Comparison of ENCODE assay signal across 18 cellular contexts in genomic region chr21:43750339-43751033, GRCh38. TPM values are rescaled to one million over a fixed set of nuclear protein-coding genes. Genes with fewer than 3 reads are reported as not detected.
DNase-seq lines count a peak whose midpoint lies in the region; ATAC-seq and TF ChIP-seq lines count a peak whose summit lies in the region.
"Had no signal": no experiment of that assay in that cellular context is flagged by ENCODE, and none has a peak within 500 bp of the region (broad histone marks: within the 10 kb centered on the region; RNA-seq: fewer than 3 reads in every experiment).

No MANE protein-coding gene starts in this region.

- no peak overlapping the region for H3K4ac ChIP-seq in IMR-90 (ENCODE audit: low read depth, low read length)
- no peak overlapping the region for H3K4ac ChIP-seq in neuronal stem cell (ENCODE audit: low read length)

- H2BK20ac ChIP-seq in IMR-90 (ENCODE audit: low read depth, low read length), result no peak overlapping the region

- H2AFZ ChIP-seq in IMR-90 (replicated peaks; ENCODE audit: low read length, poor library complexity) (no peak overlapping the region), neuronal stem cell (ENCODE audit: low read length) (no peak overlapping the region)

- H3K4me3 ChIP-seq in IMR-90 (ENCODE audit: insufficient read depth, low read depth, low read length), result no peak overlapping the region
- H3K4me3 ChIP-seq in neuronal stem cell (ENCODE audit: low read length in 2 of 2), result peak overlapping the region in 1 of 2 donors; percentile 16
- no peak overlapping the region for H3K4me3 ChIP-seq in testis

- no peak for ATAC-seq in activated naive CD4-positive, alpha-beta T cell treated with anti-CD3 and anti-CD28 coated beads, Interleukin-2, amount 50 U/mL, for 72 hours
- no peak for ATAC-seq in IMR-90 (ENCODE audit: low read depth)
- ATAC-seq: HCT116 had no signal

- no TSS peak for BruUV-seq in IMR-90 (replicated peaks; lab: Mats Ljungman, UMichigan)

- H3K79me1 ChIP-seq in IMR-90 (ENCODE audit: low read depth in 1 of 2, low read length in 2 of 2), result peaks cover 8 to 34% of the 10 kb centered on the region in 2 experiments; a peak in 3 of 4 replicates
- H3K79me1 ChIP-seq in neuronal stem cell (ENCODE audit: low read depth, low read length), result peaks cover 2% of the 10 kb centered on the region

- H3K27ac ChIP-seq in IMR-90 (ENCODE audit: insufficient read depth, low read length) (no peak overlapping the region), neuronal stem cell (replicated peaks; ENCODE audit: low read length) (no peak overlapping the region), testis (no peak overlapping the region)
- H3K27ac ChIP-seq: C4-2B had no signal

- H2BK5ac ChIP-seq in IMR-90 (ENCODE audit: low read depth, low read length, poor library complexity, severe bottlenecking) (no peak overlapping the region), neuronal stem cell (ENCODE audit: low read length) (no peak overlapping the region)

- H3K4me3 Mint-ChIP-seq in activated naive CD4-positive, alpha-beta T cell treated with anti-CD3 and anti-CD28 coated beads for 36 hours, result no peak overlapping the region
- H3K4me3 Mint-ChIP-seq in brain, result no peak overlapping the region
- H3K4me3 Mint-ChIP-seq: IgD-negative memory B cell had no signal

- no peaks in the 10 kb centered on the region for H3K4me1 Mint-ChIP-seq in activated naive CD4-positive, alpha-beta T cell treated with anti-CD3 and anti-CD28 coated beads for 36 hours (ENCODE audit: low read depth)
- H3K4me1 Mint-ChIP-seq in brain, result no peaks in the 10 kb centered on the region
- H3K4me1 Mint-ChIP-seq: IgD-negative memory B cell had no signal

- H3K36me3 Mint-ChIP-seq in activated naive CD4-positive, alpha-beta T cell treated with anti-CD3 and anti-CD28 coated beads for 36 hours (ENCODE audit: low read depth), result peaks cover 19% of the 10 kb centered on the region
- H3K36me3 Mint-ChIP-seq in activated naive CD4-positive, alpha-beta T cell treated with anti-CD3 and anti-CD28 coated beads, Interleukin-2, amount 50 U/mL, for 72 hours, result peaks cover 0 to 16% of the 10 kb centered on the region in 2 donors
- H3K36me3 Mint-ChIP-seq in brain, result peaks cover 46% of the 10 kb centered on the region

- H3K14ac ChIP-seq in IMR-90 (replicated peaks; ENCODE audit: low read depth, low read length) (no peak overlapping the region), neuronal stem cell (ENCODE audit: low read length) (peak overlapping the region; percentile 38)

- H3K27ac Mint-ChIP-seq in activated naive CD4-positive, alpha-beta T cell treated with anti-CD3 and anti-CD28 coated beads for 36 hours, result peak overlapping the region; percentile 41
- no peak overlapping the region for H3K27ac Mint-ChIP-seq in activated naive CD4-positive, alpha-beta T cell treated with anti-CD3 and anti-CD28 coated beads, Interleukin-2, amount 50 U/mL, for 72 hours
- peak overlapping the region in 3 of 5 experiments; percentile 85 to 88 (median 86) for H3K27ac Mint-ChIP-seq in brain

- CTCF ChIA-PET in activated naive CD4-positive, alpha-beta T cell treated with anti-CD3 and anti-CD28 coated beads for 36 hours (lab: Charles Lee), result no interaction called here
- CTCF ChIA-PET in IMR-90 (lab: Yijun Ruan, JAX), result no interaction called here

- no peaks in the 10 kb centered on the region for H3K9me3 Mint-ChIP-seq in activated naive CD4-positive, alpha-beta T cell treated with anti-CD3 and anti-CD28 coated beads for 36 hours
- H3K9me3 Mint-ChIP-seq in activated naive CD4-positive, alpha-beta T cell treated with anti-CD3 and anti-CD28 coated beads, Interleukin-2, amount 50 U/mL, for 72 hours, result no peaks in the 10 kb centered on the region
- H3K9me3 Mint-ChIP-seq in brain, result no peaks in the 10 kb centered on the region
- H3K9me3 Mint-ChIP-seq: IgD-negative memory B cell had no signal

- no peaks in the 10 kb centered on the region for H3K27me3 Mint-ChIP-seq in activated naive CD4-positive, alpha-beta T cell treated with anti-CD3 and anti-CD28 coated beads for 36 hours (ENCODE audit: low read depth)
- no peaks in the 10 kb centered on the region for H3K27me3 Mint-ChIP-seq in brain
- H3K27me3 Mint-ChIP-seq: IgD-negative memory B cell had no signal

- dilution Hi-C loops in IMR-90 (cut with HindIII; ENCODE audit: low sequenced_read_pairs, unreplicated experiment), result no loop called here

- peaks cover 11% of the 10 kb centered on the region for H3K9me1 ChIP-seq in IMR-90 (ENCODE audit: insufficient read depth, low read length)

- no peak overlapping the region for H2BK15ac ChIP-seq in IMR-90 (ENCODE audit: low read depth, low read length)
- H2BK15ac ChIP-seq in neuronal stem cell (ENCODE audit: low read length), result no peak overlapping the region

- POLR2A ChIA-PET in IMR-90 (lab: Charles Lee; ENCODE audit: unreplicated experiment), result no interaction called here

- no peak overlapping the region for H3K4me2 ChIP-seq in IMR-90 (ENCODE audit: low read depth, low read length)
- no peak overlapping the region for H3K4me2 ChIP-seq in neuronal stem cell (ENCODE audit: insufficient read depth, low read length, poor library complexity, severe bottlenecking)

- H3K36me3 ChIP-seq in IMR-90 (ENCODE audit: control insufficient read depth, insufficient read depth, low read length) (peaks cover 83% of the 10 kb centered on the region), neuronal stem cell (replicated peaks in 1 of 2; ENCODE audit: control insufficient read depth in 2 of 2, insufficient read depth in 2 of 2, low read length in 2 of 2) (peaks cover 22 to 88% of the 10 kb centered on the region in 2 donors), testis (ENCODE audit: low read depth, missing control alignments) (no peaks in the 10 kb centered on the region)

- in situ Hi-C loops in IMR-90 (cut with MboI; ENCODE audit: low sequenced_read_pairs), result no loop called here

- TF ChIP-seq RAD21 in IMR-90 (IDR thresholded peaks at IDR 0.05; ENCODE audit: low read length), result no peak

- H4K8ac ChIP-seq in IMR-90 (ENCODE audit: low read depth in 2 of 2, low read length in 2 of 2), result no peak overlapping the region
- H4K8ac ChIP-seq in neuronal stem cell (ENCODE audit: low read depth, low read length), result no peak overlapping the region

- no peak overlapping the region for H4K5ac ChIP-seq in IMR-90 (ENCODE audit: low read depth, low read length)

- H3K18ac ChIP-seq in IMR-90 (ENCODE audit: low read depth, low read length) (no peak overlapping the region), neuronal stem cell (ENCODE audit: low read length) (no peak overlapping the region)

- no peak overlapping the region for H3K9ac ChIP-seq in IMR-90 (ENCODE audit: low read depth, low read length)
- no peak overlapping the region for H3K9ac ChIP-seq in neuronal stem cell (ENCODE audit: low read depth, low read length, poor library complexity)

- H4K91ac ChIP-seq in IMR-90 (ENCODE audit: insufficient read depth, low read depth, low read length), result no peak overlapping the region
- no peak overlapping the region for H4K91ac ChIP-seq in neuronal stem cell (ENCODE audit: low read depth, low read length, poor library complexity)

- DNase-seq in activated naive CD4-positive, alpha-beta T cell treated with anti-CD3 and anti-CD28 coated beads for 36 hours, result no peak
- no peak for DNase-seq in activated naive CD4-positive, alpha-beta T cell treated with anti-CD3 and anti-CD28 coated beads, Interleukin-2, amount 50 U/mL, for 72 hours (ENCODE audit: low spot score in 2 of 2)
- DNase-seq in IMR-90 (no peak), neuronal stem cell (ENCODE audit: low spot score) (no peak), kidney tubule cell (ENCODE audit: low spot score) (no peak), germinal center (ENCODE audit: low spot score) (no peak), testis (no peak)
- DNase-seq: 8988T, COR-L47, DMS153, NCI-H1436, NCI-H2081 treated with DMSO at 0.1 percent for 48 hours, NCI-H524, SHP77 treated with DMSO at 0.1 percent for 48 hours had no signal

- no peak overlapping the region for H3K56ac ChIP-seq in IMR-90 (ENCODE audit: extremely low read depth, insufficient read depth, low read length)

- H3K4me1 ChIP-seq in IMR-90 (ENCODE audit: control insufficient read depth, insufficient read depth, low read length) (no peaks in the 10 kb centered on the region), neuronal stem cell (ENCODE audit: control insufficient read depth in 2 of 2, insufficient read depth in 1 of 2, low read depth in 1 of 2, low read length in 2 of 2) (no peaks in the 10 kb centered on the region), testis (peaks cover 9% of the 10 kb centered on the region)

- peaks cover 25% of the 10 kb centered on the region for H4K20me1 ChIP-seq in IMR-90 (ENCODE audit: insufficient read depth, low read length)

- intact Hi-C loops in activated naive CD4-positive, alpha-beta T cell treated with anti-CD3 and anti-CD28 coated beads for 36 hours (cut with micrococcal nuclease), result loop anchor here (10.0 kb wide), 1 partner anchor 56 kb away; no protein-coding TSS in a partner anchor
- intact Hi-C loops in IMR-90 (cut with micrococcal nuclease), result no loop called here
- intact Hi-C loops in testis (cut with DNase I; ENCODE audit: low total_unique reads), result no loop called here

- no peaks in the 10 kb centered on the region for H3K9me3 ChIP-seq in IMR-90 (ENCODE audit: control insufficient read depth, insufficient read depth, low read length)
- H3K9me3 ChIP-seq in neuronal stem cell (replicated peaks in 1 of 2; ENCODE audit: control insufficient read depth in 2 of 2, insufficient read depth in 1 of 2, low read depth in 1 of 2, low read length in 2 of 2), result peaks cover 0 to 2% of the 10 kb centered on the region in 2 donors
- H3K9me3 ChIP-seq in testis, result no peaks in the 10 kb centered on the region

- TF ChIP-seq POLR2A in IMR-90 (IDR thresholded peaks at IDR 0.05; ENCODE audit: low read depth, low read length) (no peak), testis (IDR thresholded peaks at IDR 0.05) (no peak)

- H3K27me3 ChIP-seq in IMR-90 (ENCODE audit: control insufficient read depth, insufficient read depth, low read length) (no peaks in the 10 kb centered on the region), neuronal stem cell (ENCODE audit: control insufficient read depth in 3 of 3, insufficient read depth in 3 of 3, low read depth in 1 of 3, low read length in 3 of 3) (no peaks in the 10 kb centered on the region), testis (no peaks in the 10 kb centered on the region)

- no peak overlapping the region for H2BK120ac ChIP-seq in IMR-90 (ENCODE audit: low read depth, low read length)
- H2BK120ac ChIP-seq in neuronal stem cell (ENCODE audit: low read depth, low read length), result no peak overlapping the region

- H3K23ac ChIP-seq in IMR-90 (ENCODE audit: low read depth, low read length), result no peak overlapping the region
- peak overlapping the region; percentile 73 for H3K23ac ChIP-seq in neuronal stem cell (ENCODE audit: low read depth, low read length, poor library complexity)

- TF ChIP-seq CTCF in IMR-90 (conservative IDR thresholded peaks at IDR 0.05; ENCODE audit: low read depth, low read length) (no peak), brain (conservative IDR thresholded peaks at IDR 0.05) (no peak), testis (IDR thresholded peaks at IDR 0.05) (no peak)

- WGBS in IMR-90 (ENCODE audit: extremely low coverage in 2 of 2, insufficient read length in 1 of 2), 2 experiments, result 98% methylated on average over 18 of the region's 28 CpGs; no CpG with 5 or more reads in 1 of the 2 experiments
- WGBS in neuronal stem cell (ENCODE audit: extremely low coverage in 2 of 2, insufficient read length in 2 of 2, insufficient replicate concordance in 1 of 2), 2 donors, result no CpG with 5 or more reads among the region's 28 CpGs
- 85 to 88% methylated on average over 20 to 28 of the region's 28 CpGs for WGBS in testis, 2 donors

- H2AK9ac ChIP-seq in IMR-90 (replicated peaks; ENCODE audit: low read depth, low read length, poor library complexity), result no peak overlapping the region

- no peak overlapping the region for H2BK12ac ChIP-seq in neuronal stem cell (ENCODE audit: low read length)

- peak overlapping the region; percentile 24; the same call in 1 of the 2 replicates for H2AK5ac ChIP-seq in IMR-90 (ENCODE audit: low read depth, low read length)
- no peak overlapping the region for H2AK5ac ChIP-seq in neuronal stem cell (ENCODE audit: low read depth, low read length)

RNA-seq across cellular contexts. Expression of gene CSTB, which starts 25.6 kb away (rescaled TPM):
- 10 to 100 TPM; 22.8 to 23.0 TPM for total RNA-seq in activated naive CD4-positive, alpha-beta T cell treated with anti-CD3 and anti-CD28 coated beads for 36 hours
- total RNA-seq in activated naive CD4-positive, alpha-beta T cell treated with anti-CD3 and anti-CD28 coated beads, Interleukin-2, amount 50 U/mL, for 72 hours, result 10 to 100 TPM; 19.8 to 36.7 TPM
- total RNA-seq in IMR-90 (2012; rRNA removed), result 6.1 and 6.9 TPM in 2 replicates
- 71.7 and 87.4 TPM in 2 replicates for polyA plus RNA-seq in IMR-90 (2012; rRNA removed)
- polyA plus RNA-seq in IMR-90 (2012; cell fraction: cytosol; rRNA removed), result 31.9 and 61.6 TPM in 2 replicates
- polyA plus RNA-seq in IMR-90 (2012; cell fraction: nucleus; rRNA removed; ENCODE audit: low replicate concordance), result 16.5 and 24.5 TPM in 2 replicates
- 63.4 TPM for polyA plus RNA-seq in brain (ENCODE audit: insufficient read depth, low read depth, low replicate concordance)
- 86.0 TPM for polyA plus RNA-seq in neuronal stem cell (2013, experiment 1 of 2)
- 88.8 TPM for polyA plus RNA-seq in neuronal stem cell (2013, experiment 2 of 2)
- total RNA-seq in testis, result 10 to 100 TPM; 23.9 to 31.0 TPM
- 49.5 TPM for polyA plus RNA-seq in testis (ENCODE audit: insufficient read depth, low read depth, low replicate concordance)

RNA-seq across cellular contexts. Expression of gene PDXK, which starts 31.6 kb away (rescaled TPM):
- 100 to 1,000 TPM; 125 to 133 TPM for total RNA-seq in activated naive CD4-positive, alpha-beta T cell treated with anti-CD3 and anti-CD28 coated beads for 36 hours
- 100 to 1,000 TPM in 1 of 2 donors, 10 to 100 TPM in 1; 70.3 to 121 TPM for total RNA-seq in activated naive CD4-positive, alpha-beta T cell treated with anti-CD3 and anti-CD28 coated beads, Interleukin-2, amount 50 U/mL, for 72 hours
- 250 and 312 TPM in 2 replicates for total RNA-seq in IMR-90 (2012; rRNA removed)
- polyA plus RNA-seq in IMR-90 (2012; rRNA removed), result 149 and 155 TPM in 2 replicates
- 114 and 180 TPM in 2 replicates for polyA plus RNA-seq in IMR-90 (2012; cell fraction: cytosol; rRNA removed)
- polyA plus RNA-seq in IMR-90 (2012; cell fraction: nucleus; rRNA removed; ENCODE audit: low replicate concordance), result 141 and 208 TPM in 2 replicates
- 83.2 TPM for polyA plus RNA-seq in brain (ENCODE audit: insufficient read depth, low read depth, low replicate concordance)
- 29.4 TPM for polyA plus RNA-seq in neuronal stem cell (2013, experiment 1 of 2)
- polyA plus RNA-seq in neuronal stem cell (2013, experiment 2 of 2), result 26.2 TPM
- total RNA-seq in testis, result 100 to 1,000 TPM; 277 to 327 TPM
- 871 TPM for polyA plus RNA-seq in testis (ENCODE audit: insufficient read depth, low read depth, low replicate concordance)

RNA-seq across cellular contexts. Expression of gene RRP1, which starts 38.9 kb away (rescaled TPM):
- 10 to 100 TPM; 33.6 to 35.5 TPM for total RNA-seq in activated naive CD4-positive, alpha-beta T cell treated with anti-CD3 and anti-CD28 coated beads for 36 hours
- total RNA-seq in activated naive CD4-positive, alpha-beta T cell treated with anti-CD3 and anti-CD28 coated beads, Interleukin-2, amount 50 U/mL, for 72 hours, result 10 to 100 TPM; 29.9 to 54.1 TPM
- total RNA-seq in IMR-90 (2012; rRNA removed) (18.3 and 23.3 TPM in 2 replicates), testis (10 to 100 TPM; 33.6 to 40.2 TPM)
- polyA plus RNA-seq in IMR-90 (2012; rRNA removed) (18.1 and 20.2 TPM in 2 replicates), brain (ENCODE audit: insufficient read depth, low read depth, low replicate concordance) (27.4 TPM), testis (ENCODE audit: insufficient read depth, low read depth, low replicate concordance) (21.1 TPM)
- 12.4 and 18.5 TPM in 2 replicates for polyA plus RNA-seq in IMR-90 (2012; cell fraction: cytosol; rRNA removed)
- 28.8 and 33.8 TPM in 2 replicates for polyA plus RNA-seq in IMR-90 (2012; cell fraction: nucleus; rRNA removed; ENCODE audit: low replicate concordance)
- 18.5 TPM for polyA plus RNA-seq in neuronal stem cell (2013, experiment 1 of 2)
- 19.3 TPM for polyA plus RNA-seq in neuronal stem cell (2013, experiment 2 of 2)

Comparison
In these comparisons a context has a peak if more than half of its experiments do, and no peak if none do; other contexts are left out.
1. H3K27ac Mint-ChIP-seq: peak in activated naive CD4-positive, alpha-beta T cell treated with anti-CD3 and anti-CD28 coated beads for 36 hours (single experiment) and brain (3 of 5); none in activated naive CD4-positive, alpha-beta T cell treated with anti-CD3 and anti-CD28 coated beads, Interleukin-2, amount 50 U/mL, for 72 hours (0 of 2).